10 cellular contexts compared by ENCODE assay signal in genomic region chr20:438581-439469, GRCh38. TPM values are rescaled to one million over a fixed set of nuclear protein-coding genes. Genes with fewer than 3 reads are reported as not detected.
DNase-seq lines count a peak whose midpoint lies in the region; ATAC-seq and TF ChIP-seq lines count a peak whose summit lies in the region.
"Had no signal": no experiment of that assay in that cellular context is flagged by ENCODE, and none has a peak within 500 bp of the region (broad histone marks: within the 10 kb centered on the region; RNA-seq: fewer than 3 reads in every experiment).

No MANE protein-coding gene starts in this region.

- H3K9me2 ChIP-seq in GM23248 (ENCODE audit: insufficient read depth), result no peaks in the 10 kb centered on the region

- H3K9me3 Mint-ChIP-seq in activated naive CD4-positive, alpha-beta T cell treated with anti-CD3 and anti-CD28 coated beads, Interleukin-2, amount 50 U/mL, for 24 hours, result no peaks in the 10 kb centered on the region

- 83 to 84% methylated on average over 18 of the region's 18 CpGs for WGBS in GM23248 (ENCODE audit: low coverage in 1 of 2, low lambda C conversion rate in 2 of 2, missing lambda C conversion rate in 2 of 2), 2 experiments

- peaks cover 65% of the 10 kb centered on the region for H3K36me3 ChIP-seq in GM23248 (ENCODE audit: low read depth)

- no peak overlapping the region for H3K9ac ChIP-seq in GM23248

- H3K4me1 ChIP-seq in GM23248 (ENCODE audit: insufficient read depth), result peaks cover 4% of the 10 kb centered on the region

- no peak for TF ChIP-seq CTCF in GM12865 (IDR thresholded peaks at IDR 0.05; ENCODE audit: insufficient read depth, low read depth, low read length, missing control alignments)

- DNase-seq in GM12865 (ENCODE audit: low read depth) (peak; percentile 55), T-helper 22 cell (ENCODE audit: low read depth) (peak; percentile 57), 8988T (no peak), NCI-H526 (lab: John Stamatoyannopoulos, UW) (no peak), GM23248 (no peak)
- DNase-seq in stimulated activated CD4-positive, alpha-beta T cell treated with anti-CD3 and anti-CD28 coated beads, Interleukin-2, amount 100 ng/mL, for 24 hours, result peak; percentile 49 to 63
- DNase-seq: NCI-H774 had no signal

- H4K20me1 ChIP-seq in GM23248 (ENCODE audit: insufficient read depth), result no peaks in the 10 kb centered on the region

- no peaks in the 10 kb centered on the region for H3K27me3 Mint-ChIP-seq in activated naive CD4-positive, alpha-beta T cell treated with anti-CD3 and anti-CD28 coated beads, Interleukin-2, amount 50 U/mL, for 24 hours

- peaks cover 35% of the 10 kb centered on the region for H3K36me3 Mint-ChIP-seq in activated naive CD4-positive, alpha-beta T cell treated with anti-CD3 and anti-CD28 coated beads, Interleukin-2, amount 50 U/mL, for 24 hours

- H3K79me2 ChIP-seq in GM23248 (ENCODE audit: insufficient read depth), result peaks cover 40% of the 10 kb centered on the region

- no peaks in the 10 kb centered on the region for H3K27me3 ChIP-seq in GM23248 (replicated peaks; ENCODE audit: insufficient read depth)
- H3K27me3 ChIP-seq: tibial nerve had no signal

- H3K4me1 Mint-ChIP-seq in activated naive CD4-positive, alpha-beta T cell treated with anti-CD3 and anti-CD28 coated beads, Interleukin-2, amount 50 U/mL, for 24 hours, result peaks cover 69% of the 10 kb centered on the region

- no peak for ATAC-seq in GM21723 (IDR thresholded peaks at IDR 0.05; ENCODE audit: unreplicated experiment)

- peaks cover 19% of the 10 kb centered on the region for H3F3A ChIP-seq in GM23248 (ENCODE audit: insufficient read depth)

- no peaks in the 10 kb centered on the region for H3K9me3 ChIP-seq in GM23248 (ENCODE audit: low read depth)
- H3K9me3 ChIP-seq: tibial nerve had no signal

- no peak overlapping the region for H2AFZ ChIP-seq in GM23248

- peak overlapping the region; percentile 88 for H3K4me3 Mint-ChIP-seq in activated naive CD4-positive, alpha-beta T cell treated with anti-CD3 and anti-CD28 coated beads, Interleukin-2, amount 50 U/mL, for 24 hours

- no peak overlapping the region for H3K27ac ChIP-seq in GM23248
- H3K27ac ChIP-seq: tibial nerve had no signal

- peak overlapping the region; percentile 90 for H3K27ac Mint-ChIP-seq in activated naive CD4-positive, alpha-beta T cell treated with anti-CD3 and anti-CD28 coated beads, Interleukin-2, amount 50 U/mL, for 24 hours

- H3K4me3 ChIP-seq in GM12865 (ENCODE audit: low read depth, low read length) (no peak overlapping the region), GM23248 (no peak overlapping the region)
- H3K4me3 ChIP-seq: tibial nerve had no signal

- H3K4me2 ChIP-seq in GM23248 (ENCODE audit: unreplicated experiment), result no peak overlapping the region

- in situ Hi-C loops in GM23248 (cut with MboI), result no loop called here

RNA-seq across cellular contexts. Expression of gene TBC1D20, which starts 23.5 kb away (rescaled TPM):
- total RNA-seq in GM23248 (2014; rRNA removed; shearing (Covaris generic)), result 43.3 and 51.4 TPM in 2 replicates
- 31.0 and 33.0 TPM in 2 replicates for polyA plus RNA-seq in GM23248 (2016; fragmentation: Nextera tagmentation; extraction: Ambion mirVana)

RNA-seq across cellular contexts. Expression of gene RBCK1, which starts 30.7 kb away (rescaled TPM):
- 104 and 129 TPM in 2 replicates for total RNA-seq in GM23248 (2014; rRNA removed; shearing (Covaris generic))
- polyA plus RNA-seq in GM23248 (2016; fragmentation: Nextera tagmentation; extraction: Ambion mirVana), result 72.3 and 79.9 TPM in 2 replicates

RNA-seq across cellular contexts. Expression of gene TRIB3, which starts 58.3 kb away (rescaled TPM):
- total RNA-seq in GM23248 (2014; rRNA removed; shearing (Covaris generic)), result 88.5 and 99.2 TPM in 2 replicates
- 63.0 and 66.1 TPM in 2 replicates for polyA plus RNA-seq in GM23248 (2016; fragmentation: Nextera tagmentation; extraction: Ambion mirVana)

Comparison
In these comparisons a context has a peak if more than half of its experiments do, and no peak if none do; other contexts are left out.
1. DNase-seq: peak in GM12865 (single experiment), T-helper 22 cell (single experiment) and stimulated activated CD4-positive, alpha-beta T cell treated with anti-CD3 and anti-CD28 coated beads, Interleukin-2, amount 100 ng/mL, for 24 hours (2 of 2); none in 8988T (single experiment), NCI-H526 (0 of 2) and GM23248 (single experiment).